ENCODE assay signal across 1 cellular context in genomic region chr12:4027412-4027811, GRCh38.
A peak's percentile ranks its signal among the peaks of the same experiment; 100 is the strongest.
TF ChIP-seq lines count a peak whose summit lies in the region.

No MANE protein-coding gene starts in this region.

TF ChIP-seq in HepG2, 621 proteins besides CTCF, POLR2A, EP300 and RAD21 (continued from another document and continues in another):
- TF ChIP-seq TBX3 (IDR thresholded peaks at IDR 0.05; ENCODE audit: borderline replicate concordance): no peak
- TF ChIP-seq ATF1 (CRISPR knock-in tag; IDR thresholded peaks at IDR 0.05): no peak
- TF ChIP-seq ZNF274 (CRISPR knock-in tag; IDR thresholded peaks at IDR 0.05): peak; percentile 49; the same call in 1 of the 2 replicates
- TF ChIP-seq ZNF180 (CRISPR knock-in tag; IDR thresholded peaks at IDR 0.05; ENCODE audit: borderline replicate concordance, low read depth): no peak
- TF ChIP-seq, protein P1, sequence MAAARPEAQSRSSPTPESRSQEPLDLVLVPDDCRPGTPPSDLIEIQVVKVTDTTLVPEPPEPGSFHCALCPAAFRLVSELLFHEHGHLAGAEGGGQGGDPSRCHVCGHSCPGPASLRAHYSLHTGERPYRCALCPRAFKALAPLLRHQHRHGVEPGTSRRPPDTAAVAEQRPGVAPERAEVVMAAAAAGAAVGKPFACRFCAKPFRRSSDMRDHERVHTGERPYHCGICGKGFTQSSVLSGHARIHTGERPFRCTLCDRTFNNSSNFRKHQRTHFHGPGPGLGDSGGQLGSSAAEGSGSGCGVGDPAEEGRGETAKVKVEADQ (CRISPR knock-in tag; IDR thresholded peaks at IDR 0.05; ENCODE audit: borderline replicate concordance): no peak
- TF ChIP-seq ZNF777 (CRISPR knock-in tag; IDR thresholded peaks at IDR 0.05): no peak
- TF ChIP-seq SMYD3 (CRISPR knock-in tag; IDR thresholded peaks at IDR 0.05): no peak
- no peak for TF ChIP-seq PRMT3 (CRISPR knock-in tag; IDR thresholded peaks at IDR 0.05; ENCODE audit: borderline replicate concordance, low read depth)
- TF ChIP-seq TCF7 (IDR thresholded peaks at IDR 0.05; ENCODE audit: low read depth): no peak
- TF ChIP-seq NCOA2 (CRISPR knock-in tag; IDR thresholded peaks at IDR 0.05): no peak
- TF ChIP-seq PBX2 (CRISPR knock-in tag; IDR thresholded peaks at IDR 0.05): peak; percentile 47; the same call in 1 of the 2 replicates
- no peak for TF ChIP-seq ZFP41 (CRISPR knock-in tag; IDR thresholded peaks at IDR 0.05; ENCODE audit: borderline replicate concordance)
- TF ChIP-seq CBX5 (CRISPR knock-in tag; IDR thresholded peaks at IDR 0.05; ENCODE audit: borderline replicate concordance): no peak
- no peak for TF ChIP-seq TCF7L2 (IDR thresholded peaks at IDR 0.05; ENCODE audit: low read depth, low read length)
- TF ChIP-seq HOXA3 (CRISPR knock-in tag; IDR thresholded peaks at IDR 0.05): no peak
- TF ChIP-seq, protein P2, sequence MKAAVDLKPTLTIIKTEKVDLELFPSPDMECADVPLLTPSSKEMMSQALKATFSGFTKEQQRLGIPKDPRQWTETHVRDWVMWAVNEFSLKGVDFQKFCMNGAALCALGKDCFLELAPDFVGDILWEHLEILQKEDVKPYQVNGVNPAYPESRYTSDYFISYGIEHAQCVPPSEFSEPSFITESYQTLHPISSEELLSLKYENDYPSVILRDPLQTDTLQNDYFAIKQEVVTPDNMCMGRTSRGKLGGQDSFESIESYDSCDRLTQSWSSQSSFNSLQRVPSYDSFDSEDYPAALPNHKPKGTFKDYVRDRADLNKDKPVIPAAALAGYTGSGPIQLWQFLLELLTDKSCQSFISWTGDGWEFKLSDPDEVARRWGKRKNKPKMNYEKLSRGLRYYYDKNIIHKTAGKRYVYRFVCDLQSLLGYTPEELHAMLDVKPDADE (CRISPR knock-in tag; IDR thresholded peaks at IDR 0.05): no peak
- no peak for TF ChIP-seq U2AF1 (optimal IDR thresholded peaks at IDR 0.05; ENCODE audit: low read depth, low read length)
- TF ChIP-seq ZBTB20 (CRISPR knock-in tag; IDR thresholded peaks at IDR 0.05; ENCODE audit: borderline replicate concordance, low read depth): no peak
- no peak for TF ChIP-seq ARNT (IDR thresholded peaks at IDR 0.05)
- no peak for TF ChIP-seq ZZZ3 (CRISPR knock-in tag; IDR thresholded peaks at IDR 0.05; ENCODE audit: borderline replicate concordance)
- no peak for TF ChIP-seq ZNF230 (CRISPR knock-in tag; IDR thresholded peaks at IDR 0.05)
- TF ChIP-seq, protein P3, sequence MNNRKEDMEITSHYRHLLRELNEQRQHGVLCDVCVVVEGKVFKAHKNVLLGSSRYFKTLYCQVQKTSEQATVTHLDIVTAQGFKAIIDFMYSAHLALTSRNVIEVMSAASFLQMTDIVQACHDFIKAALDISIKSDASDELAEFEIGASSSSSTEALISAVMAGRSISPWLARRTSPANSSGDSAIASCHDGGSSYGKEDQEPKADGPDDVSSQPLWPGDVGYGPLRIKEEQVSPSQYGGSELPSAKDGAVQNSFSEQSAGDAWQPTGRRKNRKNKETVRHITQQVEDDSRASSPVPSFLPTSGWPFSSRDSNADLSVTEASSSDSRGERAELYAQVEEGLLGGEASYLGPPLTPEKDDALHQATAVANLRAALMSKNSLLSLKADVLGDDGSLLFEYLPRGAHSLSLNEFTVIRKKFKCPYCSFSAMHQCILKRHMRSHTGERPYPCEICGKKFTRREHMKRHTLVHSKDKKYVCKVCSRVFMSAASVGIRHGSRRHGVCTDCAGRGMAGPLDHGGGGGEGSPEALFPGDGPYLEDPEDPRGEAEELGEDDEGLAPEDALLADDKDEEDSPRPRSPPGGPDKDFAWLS (CRISPR knock-in tag; IDR thresholded peaks at IDR 0.05; ENCODE audit: borderline replicate concordance): no peak
- no peak for TF ChIP-seq MTF1 (CRISPR knock-in tag; IDR thresholded peaks at IDR 0.05)
- TF ChIP-seq NFKBIZ (CRISPR knock-in tag; IDR thresholded peaks at IDR 0.05): no peak
- TF ChIP-seq, protein P4, sequence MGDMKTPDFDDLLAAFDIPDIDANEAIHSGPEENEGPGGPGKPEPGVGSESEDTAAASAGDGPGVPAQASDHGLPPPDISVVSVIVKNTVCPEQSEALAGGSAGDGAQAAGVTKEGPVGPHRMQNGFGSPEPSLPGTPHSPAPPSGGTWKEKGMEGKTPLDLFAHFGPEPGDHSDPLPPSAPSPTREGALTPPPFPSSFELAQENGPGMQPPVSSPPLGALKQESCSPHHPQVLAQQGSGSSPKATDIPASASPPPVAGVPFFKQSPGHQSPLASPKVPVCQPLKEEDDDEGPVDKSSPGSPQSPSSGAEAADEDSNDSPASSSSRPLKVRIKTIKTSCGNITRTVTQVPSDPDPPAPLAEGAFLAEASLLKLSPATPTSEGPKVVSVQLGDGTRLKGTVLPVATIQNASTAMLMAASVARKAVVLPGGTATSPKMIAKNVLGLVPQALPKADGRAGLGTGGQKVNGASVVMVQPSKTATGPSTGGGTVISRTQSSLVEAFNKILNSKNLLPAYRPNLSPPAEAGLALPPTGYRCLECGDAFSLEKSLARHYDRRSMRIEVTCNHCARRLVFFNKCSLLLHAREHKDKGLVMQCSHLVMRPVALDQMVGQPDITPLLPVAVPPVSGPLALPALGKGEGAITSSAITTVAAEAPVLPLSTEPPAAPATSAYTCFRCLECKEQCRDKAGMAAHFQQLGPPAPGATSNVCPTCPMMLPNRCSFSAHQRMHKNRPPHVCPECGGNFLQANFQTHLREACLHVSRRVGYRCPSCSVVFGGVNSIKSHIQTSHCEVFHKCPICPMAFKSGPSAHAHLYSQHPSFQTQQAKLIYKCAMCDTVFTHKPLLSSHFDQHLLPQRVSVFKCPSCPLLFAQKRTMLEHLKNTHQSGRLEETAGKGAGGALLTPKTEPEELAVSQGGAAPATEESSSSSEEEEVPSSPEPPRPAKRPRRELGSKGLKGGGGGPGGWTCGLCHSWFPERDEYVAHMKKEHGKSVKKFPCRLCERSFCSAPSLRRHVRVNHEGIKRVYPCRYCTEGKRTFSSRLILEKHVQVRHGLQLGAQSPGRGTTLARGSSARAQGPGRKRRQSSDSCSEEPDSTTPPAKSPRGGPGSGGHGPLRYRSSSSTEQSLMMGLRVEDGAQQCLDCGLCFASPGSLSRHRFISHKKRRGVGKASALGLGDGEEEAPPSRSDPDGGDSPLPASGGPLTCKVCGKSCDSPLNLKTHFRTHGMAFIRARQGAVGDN (CRISPR knock-in tag; IDR thresholded peaks at IDR 0.05): peak; percentile 87
- no peak for TF ChIP-seq RORA (CRISPR knock-in tag; IDR thresholded peaks at IDR 0.05)
- TF ChIP-seq FOXA3 (CRISPR knock-in tag; IDR thresholded peaks at IDR 0.05): peak; percentile 21; the same call in 1 of the 2 replicates
- no peak for TF ChIP-seq CENPT (CRISPR knock-in tag; IDR thresholded peaks at IDR 0.05; ENCODE audit: low read depth)
- peak; percentile 54 for TF ChIP-seq ZNF883 (CRISPR knock-in tag; IDR thresholded peaks at IDR 0.05; ENCODE audit: not compliant biosample characterization)
- no peak for TF ChIP-seq DR1 (CRISPR knock-in tag; IDR thresholded peaks at IDR 0.05)
- no peak for TF ChIP-seq ZNF780A (CRISPR knock-in tag; IDR thresholded peaks at IDR 0.05)
- no peak for TF ChIP-seq MED13 (CRISPR knock-in tag; IDR thresholded peaks at IDR 0.05)
- TF ChIP-seq HNRNPH1 (optimal IDR thresholded peaks at IDR 0.05; ENCODE audit: low read depth, low read length): no peak
- no peak for TF ChIP-seq ZNF567 (CRISPR knock-in tag; IDR thresholded peaks at IDR 0.05; ENCODE audit: borderline replicate concordance)
- no peak for TF ChIP-seq SPEN (CRISPR knock-in tag; IDR thresholded peaks at IDR 0.05; ENCODE audit: low read depth)
- TF ChIP-seq MYC (CRISPR knock-in tag; IDR thresholded peaks at IDR 0.05; ENCODE audit: borderline replicate concordance): no peak; the same call in 1 of the 2 replicates
- no peak for TF ChIP-seq ZIK1 (CRISPR knock-in tag; IDR thresholded peaks at IDR 0.05; ENCODE audit: borderline replicate concordance, low read depth)
- TF ChIP-seq SALL1 (CRISPR knock-in tag; IDR thresholded peaks at IDR 0.05): peak; percentile 46; the same call in 1 of the 2 replicates
- no peak for TF ChIP-seq MTA3 (CRISPR knock-in tag; IDR thresholded peaks at IDR 0.05)
- TF ChIP-seq, protein P5, sequence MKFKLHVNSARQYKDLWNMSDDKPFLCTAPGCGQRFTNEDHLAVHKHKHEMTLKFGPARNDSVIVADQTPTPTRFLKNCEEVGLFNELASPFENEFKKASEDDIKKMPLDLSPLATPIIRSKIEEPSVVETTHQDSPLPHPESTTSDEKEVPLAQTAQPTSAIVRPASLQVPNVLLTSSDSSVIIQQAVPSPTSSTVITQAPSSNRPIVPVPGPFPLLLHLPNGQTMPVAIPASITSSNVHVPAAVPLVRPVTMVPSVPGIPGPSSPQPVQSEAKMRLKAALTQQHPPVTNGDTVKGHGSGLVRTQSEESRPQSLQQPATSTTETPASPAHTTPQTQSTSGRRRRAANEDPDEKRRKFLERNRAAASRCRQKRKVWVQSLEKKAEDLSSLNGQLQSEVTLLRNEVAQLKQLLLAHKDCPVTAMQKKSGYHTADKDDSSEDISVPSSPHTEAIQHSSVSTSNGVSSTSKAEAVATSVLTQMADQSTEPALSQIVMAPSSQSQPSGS (CRISPR knock-in tag; IDR thresholded peaks at IDR 0.05): no peak
- TF ChIP-seq ZKSCAN8 (CRISPR knock-in tag; IDR thresholded peaks at IDR 0.05; ENCODE audit: borderline replicate concordance): no peak
- no peak for TF ChIP-seq CSRNP1 (CRISPR knock-in tag; IDR thresholded peaks at IDR 0.05)
- TF ChIP-seq GLI4 (CRISPR knock-in tag; IDR thresholded peaks at IDR 0.05; ENCODE audit: borderline replicate concordance): no peak
- no peak for TF ChIP-seq RFX5 (IDR thresholded peaks at IDR 0.05; ENCODE audit: low read depth, low read length)
- TF ChIP-seq, protein P6, sequence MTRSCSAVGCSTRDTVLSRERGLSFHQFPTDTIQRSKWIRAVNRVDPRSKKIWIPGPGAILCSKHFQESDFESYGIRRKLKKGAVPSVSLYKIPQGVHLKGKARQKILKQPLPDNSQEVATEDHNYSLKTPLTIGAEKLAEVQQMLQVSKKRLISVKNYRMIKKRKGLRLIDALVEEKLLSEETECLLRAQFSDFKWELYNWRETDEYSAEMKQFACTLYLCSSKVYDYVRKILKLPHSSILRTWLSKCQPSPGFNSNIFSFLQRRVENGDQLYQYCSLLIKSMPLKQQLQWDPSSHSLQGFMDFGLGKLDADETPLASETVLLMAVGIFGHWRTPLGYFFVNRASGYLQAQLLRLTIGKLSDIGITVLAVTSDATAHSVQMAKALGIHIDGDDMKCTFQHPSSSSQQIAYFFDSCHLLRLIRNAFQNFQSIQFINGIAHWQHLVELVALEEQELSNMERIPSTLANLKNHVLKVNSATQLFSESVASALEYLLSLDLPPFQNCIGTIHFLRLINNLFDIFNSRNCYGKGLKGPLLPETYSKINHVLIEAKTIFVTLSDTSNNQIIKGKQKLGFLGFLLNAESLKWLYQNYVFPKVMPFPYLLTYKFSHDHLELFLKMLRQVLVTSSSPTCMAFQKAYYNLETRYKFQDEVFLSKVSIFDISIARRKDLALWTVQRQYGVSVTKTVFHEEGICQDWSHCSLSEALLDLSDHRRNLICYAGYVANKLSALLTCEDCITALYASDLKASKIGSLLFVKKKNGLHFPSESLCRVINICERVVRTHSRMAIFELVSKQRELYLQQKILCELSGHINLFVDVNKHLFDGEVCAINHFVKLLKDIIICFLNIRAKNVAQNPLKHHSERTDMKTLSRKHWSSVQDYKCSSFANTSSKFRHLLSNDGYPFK (CRISPR knock-in tag; IDR thresholded peaks at IDR 0.05; ENCODE audit: borderline replicate concordance): no peak
- no peak for TF ChIP-seq ZNF737 (CRISPR knock-in tag; IDR thresholded peaks at IDR 0.05; ENCODE audit: borderline replicate concordance)
- TF ChIP-seq NFE2L2 (IDR thresholded peaks at IDR 0.05; ENCODE audit: low read length): no peak
- TF ChIP-seq ELF4 (CRISPR knock-in tag; IDR thresholded peaks at IDR 0.05; ENCODE audit: borderline replicate concordance): no peak
- no peak for TF ChIP-seq PAF1 (CRISPR knock-in tag; IDR thresholded peaks at IDR 0.05)
- no peak for TF ChIP-seq PPARG (CRISPR knock-in tag; conservative IDR thresholded peaks at IDR 0.05)
- TF ChIP-seq, protein P7, sequence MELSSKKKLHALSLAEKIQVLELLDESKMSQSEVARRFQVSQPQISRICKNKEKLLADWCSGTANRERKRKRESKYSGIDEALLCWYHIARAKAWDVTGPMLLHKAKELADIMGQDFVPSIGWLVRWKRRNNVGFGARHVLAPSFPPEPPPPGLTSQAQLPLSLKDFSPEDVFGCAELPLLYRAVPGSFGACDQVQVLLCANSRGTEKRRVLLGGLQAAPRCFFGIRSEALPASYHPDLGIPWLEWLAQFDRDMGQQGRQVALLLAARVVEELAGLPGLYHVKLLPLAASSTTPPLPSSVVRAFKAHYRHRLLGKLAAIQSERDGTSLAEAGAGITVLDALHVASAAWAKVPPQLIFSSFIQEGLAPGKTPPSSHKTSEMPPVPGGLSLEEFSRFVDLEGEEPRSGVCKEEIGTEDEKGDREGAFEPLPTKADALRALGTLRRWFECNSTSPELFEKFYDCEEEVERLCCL (CRISPR knock-in tag; IDR thresholded peaks at IDR 0.05; ENCODE audit: borderline replicate concordance): no peak
- TF ChIP-seq PLRG1 (conservative IDR thresholded peaks at IDR 0.05): no peak
- no peak for TF ChIP-seq PLSCR1 (CRISPR knock-in tag; IDR thresholded peaks at IDR 0.05; ENCODE audit: borderline replicate concordance)
- no peak for TF ChIP-seq RCOR2 (CRISPR knock-in tag; IDR thresholded peaks at IDR 0.05)
- TF ChIP-seq ZNF841 (CRISPR knock-in tag; IDR thresholded peaks at IDR 0.05; ENCODE audit: borderline replicate concordance): no peak
- TF ChIP-seq SNRNP70 (IDR thresholded peaks at IDR 0.05; ENCODE audit: low read depth, low read length): no peak
- TF ChIP-seq ZMYM2 (CRISPR knock-in tag; IDR thresholded peaks at IDR 0.05): no peak
